2 cellular contexts compared by ENCODE assay signal in genomic region chr9:131008909-131009618, GRCh38.
A peak's percentile ranks its signal among the peaks of the same experiment; 100 is the strongest.
TF ChIP-seq lines count a peak whose summit lies in the region.

Gene LAMC3, plus strand, starts transcription at chr9:131009174. Its CDS starts 41 bp downstream, at chr9:131009215.

TF ChIP-seq in HCT116, 20 proteins besides CTCF, POLR2A, EP300 and RAD21:
- no peak for TF ChIP-seq ZBTB33 (IDR thresholded peaks at IDR 0.05; ENCODE audit: extremely low read depth, insufficient replicate concordance, low read length)
- peak; percentile 78 for TF ChIP-seq MAX (IDR thresholded peaks at IDR 0.05)
- TF ChIP-seq EZH2phosphoT487 (IDR thresholded peaks at IDR 0.05; ENCODE audit: borderline replicate concordance), result no peak
- peak; percentile 80 for TF ChIP-seq ZFX (IDR thresholded peaks at IDR 0.05)
- TF ChIP-seq JUND (IDR thresholded peaks at IDR 0.05), result no peak
- no peak for TF ChIP-seq SIN3A (IDR thresholded peaks at IDR 0.05; ENCODE audit: low read depth)
- no peak for TF ChIP-seq TCF7L2 (IDR thresholded peaks at IDR 0.05; ENCODE audit: borderline replicate concordance, extremely low read depth, insufficient read depth, insufficient read length)

TF ChIP-seq in HepG2, 621 proteins besides CTCF, POLR2A, EP300 and RAD21 (continues in another document):
- peak; percentile 78 for TF ChIP-seq ZNF629 (CRISPR knock-in tag; conservative IDR thresholded peaks at IDR 0.05)
- no peak for TF ChIP-seq ZNF672 (CRISPR knock-in tag; IDR thresholded peaks at IDR 0.05)
- TF ChIP-seq, protein P1, sequence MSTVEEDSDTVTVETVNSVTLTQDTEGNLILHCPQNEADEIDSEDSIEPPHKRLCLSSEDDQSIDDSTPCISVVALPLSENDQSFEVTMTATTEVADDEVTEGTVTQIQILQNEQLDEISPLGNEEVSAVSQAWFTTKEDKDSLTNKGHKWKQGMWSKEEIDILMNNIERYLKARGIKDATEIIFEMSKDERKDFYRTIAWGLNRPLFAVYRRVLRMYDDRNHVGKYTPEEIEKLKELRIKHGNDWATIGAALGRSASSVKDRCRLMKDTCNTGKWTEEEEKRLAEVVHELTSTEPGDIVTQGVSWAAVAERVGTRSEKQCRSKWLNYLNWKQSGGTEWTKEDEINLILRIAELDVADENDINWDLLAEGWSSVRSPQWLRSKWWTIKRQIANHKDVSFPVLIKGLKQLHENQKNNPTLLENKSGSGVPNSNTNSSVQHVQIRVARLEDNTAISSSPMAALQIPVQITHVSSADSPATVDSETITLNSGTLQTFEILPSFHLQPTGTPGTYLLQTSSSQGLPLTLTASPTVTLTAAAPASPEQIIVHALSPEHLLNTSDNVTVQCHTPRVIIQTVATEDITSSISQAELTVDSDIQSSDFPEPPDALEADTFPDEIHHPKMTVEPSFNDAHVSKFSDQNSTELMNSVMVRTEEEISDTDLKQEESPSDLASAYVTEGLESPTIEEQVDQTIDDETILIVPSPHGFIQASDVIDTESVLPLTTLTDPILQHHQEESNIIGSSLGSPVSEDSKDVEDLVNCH (CRISPR knock-in tag; IDR thresholded peaks at IDR 0.05), result no peak
- TF ChIP-seq ASH2L (IDR thresholded peaks at IDR 0.05; ENCODE audit: insufficient read length, low read depth, low read length), result no peak
- no peak for TF ChIP-seq MNT (IDR thresholded peaks at IDR 0.05)
- no peak for TF ChIP-seq ZNF180 (CRISPR knock-in tag; IDR thresholded peaks at IDR 0.05; ENCODE audit: borderline replicate concordance, low read depth)
- no peak for TF ChIP-seq MED13 (CRISPR knock-in tag; IDR thresholded peaks at IDR 0.05)
- TF ChIP-seq ZNF333 (CRISPR knock-in tag; IDR thresholded peaks at IDR 0.05; ENCODE audit: borderline replicate concordance), result no peak
- TF ChIP-seq ZBTB25 (CRISPR knock-in tag; IDR thresholded peaks at IDR 0.05), result no peak
- TF ChIP-seq CC2D1A (CRISPR knock-in tag; IDR thresholded peaks at IDR 0.05), result no peak
- peak; percentile 38 for TF ChIP-seq STAG1 (CRISPR knock-in tag; IDR thresholded peaks at IDR 0.05)
- no peak for TF ChIP-seq THAP9 (CRISPR knock-in tag; IDR thresholded peaks at IDR 0.05; ENCODE audit: borderline replicate concordance)
- no peak for TF ChIP-seq JUND (CRISPR knock-in tag; IDR thresholded peaks at IDR 0.05)
- TF ChIP-seq CBFB (CRISPR knock-in tag; IDR thresholded peaks at IDR 0.05), result no peak
- no peak for TF ChIP-seq GMEB1 (CRISPR knock-in tag; IDR thresholded peaks at IDR 0.05; ENCODE audit: borderline replicate concordance)
- TF ChIP-seq TCF7L2 (IDR thresholded peaks at IDR 0.05; ENCODE audit: low read depth, low read length), result no peak
- TF ChIP-seq ZBTB1 (CRISPR knock-in tag; IDR thresholded peaks at IDR 0.05; ENCODE audit: borderline replicate concordance), result no peak
- TF ChIP-seq SIX4 (CRISPR knock-in tag; IDR thresholded peaks at IDR 0.05), result no peak
- no peak for TF ChIP-seq ZNF251 (CRISPR knock-in tag; IDR thresholded peaks at IDR 0.05)
- TF ChIP-seq DBP (CRISPR knock-in tag; IDR thresholded peaks at IDR 0.05; ENCODE audit: not compliant biosample characterization), result no peak
- 0 out of 2 replicates have a peak, but pooled peaks have one; percentile 15 for TF ChIP-seq ZFY (CRISPR knock-in tag; IDR thresholded peaks at IDR 0.05)
- TF ChIP-seq, protein P2, sequence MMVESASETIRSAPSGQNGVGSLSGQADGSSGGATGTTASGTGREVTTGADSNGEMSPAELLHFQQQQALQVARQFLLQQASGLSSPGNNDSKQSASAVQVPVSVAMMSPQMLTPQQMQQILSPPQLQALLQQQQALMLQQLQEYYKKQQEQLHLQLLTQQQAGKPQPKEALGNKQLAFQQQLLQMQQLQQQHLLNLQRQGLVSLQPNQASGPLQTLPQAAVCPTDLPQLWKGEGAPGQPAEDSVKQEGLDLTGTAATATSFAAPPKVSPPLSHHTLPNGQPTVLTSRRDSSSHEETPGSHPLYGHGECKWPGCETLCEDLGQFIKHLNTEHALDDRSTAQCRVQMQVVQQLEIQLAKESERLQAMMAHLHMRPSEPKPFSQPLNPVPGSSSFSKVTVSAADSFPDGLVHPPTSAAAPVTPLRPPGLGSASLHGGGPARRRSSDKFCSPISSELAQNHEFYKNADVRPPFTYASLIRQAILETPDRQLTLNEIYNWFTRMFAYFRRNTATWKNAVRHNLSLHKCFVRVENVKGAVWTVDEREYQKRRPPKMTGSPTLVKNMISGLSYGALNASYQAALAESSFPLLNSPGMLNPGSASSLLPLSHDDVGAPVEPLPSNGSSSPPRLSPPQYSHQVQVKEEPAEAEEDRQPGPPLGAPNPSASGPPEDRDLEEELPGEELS (CRISPR knock-in tag; IDR thresholded peaks at IDR 0.05), result no peak
- peak; percentile 52; the same call in 1 of the 2 replicates for TF ChIP-seq MAX (IDR thresholded peaks at IDR 0.05)
- TF ChIP-seq MIER3 (CRISPR knock-in tag; IDR thresholded peaks at IDR 0.05; ENCODE audit: borderline replicate concordance), result no peak
- no peak for TF ChIP-seq ZNF768 (CRISPR knock-in tag; IDR thresholded peaks at IDR 0.05)
- TF ChIP-seq, protein P3, sequence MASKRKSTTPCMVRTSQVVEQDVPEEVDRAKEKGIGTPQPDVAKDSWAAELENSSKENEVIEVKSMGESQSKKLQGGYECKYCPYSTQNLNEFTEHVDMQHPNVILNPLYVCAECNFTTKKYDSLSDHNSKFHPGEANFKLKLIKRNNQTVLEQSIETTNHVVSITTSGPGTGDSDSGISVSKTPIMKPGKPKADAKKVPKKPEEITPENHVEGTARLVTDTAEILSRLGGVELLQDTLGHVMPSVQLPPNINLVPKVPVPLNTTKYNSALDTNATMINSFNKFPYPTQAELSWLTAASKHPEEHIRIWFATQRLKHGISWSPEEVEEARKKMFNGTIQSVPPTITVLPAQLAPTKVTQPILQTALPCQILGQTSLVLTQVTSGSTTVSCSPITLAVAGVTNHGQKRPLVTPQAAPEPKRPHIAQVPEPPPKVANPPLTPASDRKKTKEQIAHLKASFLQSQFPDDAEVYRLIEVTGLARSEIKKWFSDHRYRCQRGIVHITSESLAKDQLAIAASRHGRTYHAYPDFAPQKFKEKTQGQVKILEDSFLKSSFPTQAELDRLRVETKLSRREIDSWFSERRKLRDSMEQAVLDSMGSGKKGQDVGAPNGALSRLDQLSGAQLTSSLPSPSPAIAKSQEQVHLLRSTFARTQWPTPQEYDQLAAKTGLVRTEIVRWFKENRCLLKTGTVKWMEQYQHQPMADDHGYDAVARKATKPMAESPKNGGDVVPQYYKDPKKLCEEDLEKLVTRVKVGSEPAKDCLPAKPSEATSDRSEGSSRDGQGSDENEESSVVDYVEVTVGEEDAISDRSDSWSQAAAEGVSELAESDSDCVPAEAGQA (IDR thresholded peaks at IDR 0.05; ENCODE audit: low read depth), result no peak
- TF ChIP-seq, protein P3 (CRISPR knock-in tag; IDR thresholded peaks at IDR 0.05; ENCODE audit: borderline replicate concordance), result no peak
- TF ChIP-seq ZNF781 (CRISPR knock-in tag; IDR thresholded peaks at IDR 0.05; ENCODE audit: borderline replicate concordance, not compliant biosample characterization), result no peak
- no peak for TF ChIP-seq CBX2 (IDR thresholded peaks at IDR 0.05; ENCODE audit: low read depth, low read length)
- no peak for TF ChIP-seq CBX2 (CRISPR knock-in tag; IDR thresholded peaks at IDR 0.05; ENCODE audit: low read depth)
- TF ChIP-seq ZNF224 (CRISPR knock-in tag; IDR thresholded peaks at IDR 0.05), result no peak
- no peak for TF ChIP-seq ZBTB37 (CRISPR knock-in tag; IDR thresholded peaks at IDR 0.05)
- no peak for TF ChIP-seq GTF2F1 (IDR thresholded peaks at IDR 0.05; ENCODE audit: low read length)
- no peak for TF ChIP-seq ZNF563 (CRISPR knock-in tag; IDR thresholded peaks at IDR 0.05)
